Comparison of ENCODE assay signal across 8 cellular contexts in genomic region chr18:62714671-62715438, GRCh38. TPM values are rescaled to one million over a fixed set of nuclear protein-coding genes. Genes with fewer than 3 reads are reported as not detected.
A peak's percentile ranks its signal among the peaks of the same experiment; 100 is the strongest.
DNase-seq lines count a peak whose midpoint lies in the region; ATAC-seq and TF ChIP-seq lines count a peak whose summit lies in the region.

No MANE protein-coding gene starts in this region.

- peak overlapping the region; percentile 84 for H2AFZ ChIP-seq in PC-9

- in situ Hi-C loops in KBM-7 (cut with MboI; ENCODE audit: low pct_unique_long_range_greater_than_20kb, low sequenced_read_pairs), result no loop called here

- peaks cover 9% of the 10 kb centered on the region; the same call in 1 of the 2 replicates for H3F3A ChIP-seq in PC-9 (ENCODE audit: insufficient read depth, low read depth)

- H3K9me2 ChIP-seq in PC-9 (ENCODE audit: insufficient read depth), result no peaks in the 10 kb centered on the region

- H3K9ac ChIP-seq in mucosa of rectum (ENCODE audit: low read depth in 1 of 2, low read length in 2 of 2), result peak overlapping the region; percentile 72 to 91

- CTCF ChIA-PET in PC-9 (lab: Charles Lee), result interaction anchor here (0.6 to 1.0 kb wide), 12 partner anchors 41 to 577 kb away, joined by 3 to 16 read pairs (median 4); no protein-coding TSS in a partner anchor

- H3K27me3 ChIP-seq in PC-9 (ENCODE audit: insufficient read depth, low read depth) (no peaks in the 10 kb centered on the region), esophagus (ENCODE audit: control insufficient read depth in 1 of 2, insufficient read depth in 2 of 2, low read length in 2 of 2) (no peaks in the 10 kb centered on the region), mucosa of rectum (ENCODE audit: control insufficient read depth in 2 of 2, insufficient read depth in 2 of 2, low read length in 2 of 2) (no peaks in the 10 kb centered on the region)

- no peaks in the 10 kb centered on the region for H3K36me3 ChIP-seq in PC-9 (ENCODE audit: low read depth)
- no peaks in the 10 kb centered on the region for H3K36me3 ChIP-seq in esophagus (ENCODE audit: control insufficient read depth in 2 of 2, insufficient read depth in 2 of 2, low read length in 1 of 2)
- H3K36me3 ChIP-seq in mucosa of rectum (ENCODE audit: control insufficient read depth in 2 of 2, insufficient read depth in 2 of 2, low read length in 2 of 2), result no peaks in the 10 kb centered on the region

- H3K4me2 ChIP-seq in PC-9, result peak overlapping the region; percentile 76

- POLR2A ChIA-PET in PC-9 (lab: Charles Lee; ENCODE audit: unreplicated experiment), result interaction anchor here (0.5 to 0.9 kb wide), 6 partner anchors 288 to 782 kb away, joined by 3 to 11 read pairs (median 6); no protein-coding TSS in a partner anchor

- peak; percentile 77 for ATAC-seq in GM21723 (IDR thresholded peaks at IDR 0.05; ENCODE audit: unreplicated experiment)

- TF ChIP-seq CTCF in PC-9 (conservative IDR thresholded peaks at IDR 0.05), result peak; percentile 67

- H3K27ac ChIP-seq in PC-9 (peak overlapping the region; percentile 28; the same call in 1 of the 2 replicates), esophagus (ENCODE audit: low read depth in 2 of 2, low read length in 1 of 2) (peak overlapping the region; percentile 97 to 99), mucosa of rectum (ENCODE audit: low read depth in 2 of 2, low read length in 2 of 2) (peak overlapping the region; percentile 96 to 98)

- no peaks in the 10 kb centered on the region for H4K20me1 ChIP-seq in PC-9 (ENCODE audit: insufficient read depth)

- intact Hi-C loops in PC-9 (cut with micrococcal nuclease; ENCODE audit: unreplicated experiment), result loop anchor here (1.0 to 10.0 kb wide), 8 partner anchors 42 to 530 kb away; partner anchors contain the start of genes PIGN and RELCH

- H3K4me3 ChIP-seq in PC-9 (peak overlapping the region; percentile 60; the same call in 1 of the 2 replicates), esophagus (ENCODE audit: low read depth in 1 of 2, low read length in 2 of 2) (peak overlapping the region; percentile 71 to 90), mucosa of rectum (ENCODE audit: low read length in 2 of 2) (peak overlapping the region; percentile 73 to 81)

- TSS peak; percentile 25 for BruUV-seq in PC-9 (replicated peaks; lab: Mats Ljungman, UMichigan)

- WGBS in esophagus, 2 donors, result 2% methylated on average over 50 of the region's 50 CpGs

- H3K4me1 ChIP-seq in PC-9 (replicated peaks; ENCODE audit: insufficient read depth), result peaks cover 16% of the 10 kb centered on the region
- H3K4me1 ChIP-seq in esophagus (ENCODE audit: control insufficient read depth in 2 of 2, insufficient read depth in 2 of 2, low read length in 1 of 2), result no peaks in the 10 kb centered on the region
- peaks cover 4 to 24% of the 10 kb centered on the region in 2 donors for H3K4me1 ChIP-seq in mucosa of rectum (ENCODE audit: control insufficient read depth in 2 of 2, insufficient read depth in 2 of 2, low read length in 2 of 2)

- DNase-seq in DMS79 (lab: John Stamatoyannopoulos, UW), result peak; percentile 99
- DNase-seq in KBM-7, result peak; percentile 100
- DNase-seq in PC-9, result peak; percentile 96 to 98
- DNase-seq in activated T-cell treated with anti-CD3 and anti-CD28 coated beads, Interleukin-2, amount 50 U/mL, for 48 hours, result peak; percentile 92 to 94
- peak; percentile 76 to 89 for DNase-seq in stimulated activated CD8-positive, alpha-beta memory T cell treated with anti-CD3 and anti-CD28 coated beads, Interleukin-4, amount 100 ng/mL, for 4 hours (ENCODE audit: low read depth in 2 of 2, low spot score in 1 of 2)

- peaks cover 29% of the 10 kb centered on the region for H3K79me2 ChIP-seq in PC-9 (ENCODE audit: low read depth)

- H3K9me3 ChIP-seq in PC-9 (ENCODE audit: insufficient read depth, low read depth), result no peaks in the 10 kb centered on the region
- H3K9me3 ChIP-seq in esophagus (ENCODE audit: control insufficient read depth in 2 of 2, insufficient read depth in 1 of 2, low read depth in 1 of 2, low read length in 1 of 2), result no peaks in the 10 kb centered on the region
- no peaks in the 10 kb centered on the region for H3K9me3 ChIP-seq in mucosa of rectum (ENCODE audit: control insufficient read depth in 2 of 2, low read length in 2 of 2)

RNA-seq across cellular contexts. Expression of gene PHLPP1, which starts 0.5 kb away (rescaled TPM):
- 21.1 and 21.3 TPM in 2 replicates for total RNA-seq in PC-9 (2021)
- 1 to 10 TPM; 4.3 to 4.5 TPM for polyA plus RNA-seq in esophagus

Comparison
In these comparisons a context has a peak if more than half of its experiments do, and no peak if none do; other contexts are left out.
1. Peak in every context shown above with its lines: DNase-seq, ATAC-seq, H3K4me3 ChIP-seq and H3K27ac ChIP-seq.
2. H3K27ac ChIP-seq: peak in every context shown above with its lines; median percentile 98 in esophagus; 97 in mucosa of rectum; 28 in PC-9.